ENCODE assay signal across 8 cellular contexts in genomic region chr6:88983532-88983931, GRCh38. TPM values are rescaled to one million over a fixed set of nuclear protein-coding genes. Genes with fewer than 3 reads are reported as not detected.
DNase-seq lines count a peak whose midpoint lies in the region; ATAC-seq and TF ChIP-seq lines count a peak whose summit lies in the region.

No MANE protein-coding gene starts in this region.

- no peak overlapping the region for H2AFZ ChIP-seq in Loucy (ENCODE audit: low read length)

- no peak overlapping the region for H3K4me3 ChIP-seq in Loucy (ENCODE audit: low read length, poor library complexity, severe bottlenecking)
- H3K4me3 ChIP-seq in brain microvascular endothelial cell (ENCODE audit: low read depth, low read length): no peak overlapping the region
- H3K4me3 ChIP-seq in lung: no peak overlapping the region

- no peaks in the 10 kb centered on the region for H3K9me2 ChIP-seq in Loucy (replicated peaks; ENCODE audit: low read depth, low read length)

- 75 to 76% methylated on average over 4 of the region's 4 CpGs for WGBS in lung, 2 donors

- no peaks in the 10 kb centered on the region for H3F3A ChIP-seq in Loucy (ENCODE audit: low read depth)

- no peaks in the 10 kb centered on the region for H4K20me1 ChIP-seq in Loucy (ENCODE audit: insufficient read depth, low read length, poor library complexity, severe bottlenecking)

- in situ Hi-C loops in brain microvascular endothelial cell (cut with HindIII; ENCODE audit: low pct_ligation_motif_present, low sequenced_read_pairs): no loop called here

- H3K9ac ChIP-seq in Loucy (ENCODE audit: low read depth, low read length, poor library complexity, severe bottlenecking): no peak overlapping the region

- H3K4me1 ChIP-seq in Loucy (ENCODE audit: insufficient read depth, low read length, poor library complexity, severe bottlenecking) (no peaks in the 10 kb centered on the region), lung (ENCODE audit: control insufficient read depth in 2 of 2, insufficient read depth in 2 of 2, low read length in 2 of 2) (peaks cover 2% of the 10 kb centered on the region in 2 donors)

- H3K27ac ChIP-seq in brain microvascular endothelial cell (no peak overlapping the region), lung (ENCODE audit: low read depth in 1 of 2, low read length in 1 of 2) (no peak overlapping the region)

- H3K9me3 ChIP-seq in Loucy (ENCODE audit: insufficient read depth, low read depth, low read length) (no peaks in the 10 kb centered on the region), lung (ENCODE audit: control insufficient read depth in 2 of 2, insufficient read depth in 1 of 2, low read length in 1 of 2) (no peaks in the 10 kb centered on the region)

- TF ChIP-seq CTCF in Loucy (conservative IDR thresholded peaks at IDR 0.05; ENCODE audit: low read length): peak; percentile 63
- TF ChIP-seq CTCF in brain microvascular endothelial cell (IDR thresholded peaks at IDR 0.05; ENCODE audit: low read depth, low read length, missing control alignments): peak; percentile 72
- TF ChIP-seq CTCF in lung (IDR thresholded peaks at IDR 0.05; ENCODE audit: control extremely low read depth, extremely low read depth): peak; percentile 7

- H3K79me2 ChIP-seq in Loucy (ENCODE audit: insufficient read depth, low read length): no peaks in the 10 kb centered on the region

- ATAC-seq in lung (ENCODE audit: insufficient read depth, low FRiP score) (no peak), HG02678 (IDR thresholded peaks at IDR 0.05; ENCODE audit: unreplicated experiment) (no peak)

- H3K4me2 ChIP-seq in Loucy (ENCODE audit: low read depth, low read length, poor library complexity, severe bottlenecking): no peak overlapping the region

- DNase-seq in DMS114 treated with DMSO at 0.1 percent for 48 hours (lab: John Stamatoyannopoulos, UW; ENCODE audit: unreplicated experiment): peak; percentile 29
- DNase-seq in brain microvascular endothelial cell: peak; percentile 34
- no peak for DNase-seq in lung (ENCODE audit: low spot score)
- no peak for DNase-seq in NCI-H510A treated with DMSO at 0.1 percent for 48 hours (lab: John Stamatoyannopoulos, UW)
- no peak for DNase-seq in cerebellar nuclear complex (lab: John Stamatoyannopoulos, UW)
- DNase-seq in KG1 (lab: John Stamatoyannopoulos, UW): no peak

- H3K27me3 ChIP-seq in Loucy (ENCODE audit: insufficient read depth, low read length, poor library complexity, severe bottlenecking) (no peaks in the 10 kb centered on the region), brain microvascular endothelial cell (replicated peaks) (no peaks in the 10 kb centered on the region), lung (ENCODE audit: control insufficient read depth, insufficient read depth) (no peaks in the 10 kb centered on the region)

- H3K36me3 ChIP-seq in Loucy (ENCODE audit: insufficient read depth, low read length) (no peaks in the 10 kb centered on the region), brain microvascular endothelial cell (replicated peaks) (no peaks in the 10 kb centered on the region), lung (ENCODE audit: control insufficient read depth in 2 of 2, insufficient read depth in 2 of 2, low read length in 2 of 2) (no peaks in the 10 kb centered on the region)

RNA-seq across cellular contexts. Expression of gene RNGTT, which starts 20.1 kb away (rescaled TPM):
- 10 to 100 TPM; 12.3 to 25.0 TPM for total RNA-seq in lung
- polyA plus RNA-seq in lung: 1 to 10 TPM; 3.0 to 6.1 TPM

Comparison
In these comparisons a context has a peak if more than half of its experiments do, and no peak if none do; other contexts are left out.
1. DNase-seq: peak in DMS114 treated with DMSO at 0.1 percent for 48 hours (single experiment) and brain microvascular endothelial cell (single experiment); none in lung (single experiment), NCI-H510A treated with DMSO at 0.1 percent for 48 hours (single experiment), cerebellar nuclear complex (0 of 2) and KG1 (single experiment).
2. CTCF ChIP-seq: peak in every context shown above with its lines; median percentile 72 in brain microvascular endothelial cell; 63 in Loucy; 7 in lung.